29 cellular contexts compared by ENCODE assay signal in the genomic region with DNA sequence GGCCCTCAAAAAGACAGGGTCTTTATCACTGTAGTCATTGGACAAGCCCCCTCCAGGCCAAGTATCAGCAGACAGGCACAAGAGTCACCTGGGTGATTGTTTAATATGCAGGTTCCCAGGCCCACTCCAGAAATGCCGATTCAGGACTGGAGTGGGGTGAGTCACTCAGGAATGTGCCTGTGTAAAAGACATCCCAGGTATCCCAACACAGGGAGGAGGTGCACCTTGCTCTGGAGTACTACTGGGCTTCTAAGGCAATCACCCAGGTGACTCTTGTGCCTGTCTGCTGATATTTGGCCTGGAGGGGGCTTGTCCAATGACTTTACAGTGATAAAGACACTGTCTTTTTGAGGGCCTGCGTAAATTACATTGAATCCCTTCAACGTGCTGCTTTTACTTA. TPM values are rescaled to one million over a fixed set of nuclear protein-coding genes. Genes with fewer than 3 reads are reported as not detected.
DNase-seq lines count a peak whose midpoint lies in the region; ATAC-seq and TF ChIP-seq lines count a peak whose summit lies in the region.
"Had no signal": no experiment of that assay in that cellular context is flagged by ENCODE, and none has a peak within 500 bp of the region (broad histone marks: within the 10 kb centered on the region; RNA-seq: fewer than 3 reads in every experiment).

No MANE protein-coding gene starts in this region.

- no peaks in the 10 kb centered on the region for H3K9me3 ChIP-seq in endodermal cell (ENCODE audit: control insufficient read depth, low read length)

- H3K27me3 Mint-ChIP-seq in endodermal cell (ENCODE audit: insufficient read depth): no peaks in the 10 kb centered on the region
- H3K27me3 Mint-ChIP-seq in stimulated activated naive B cell treated with anti-CD40 and anti-IgM and Interleukin-4, amounts not matched to agents 10 μg/mL and 1 μg/mL and 100 μg/mL, for 72 hours: peaks cover 0 to 3% of the 10 kb centered on the region in 2 donors

- no peaks in the 10 kb centered on the region for H3K27me3 ChIP-seq in endodermal cell (ENCODE audit: control insufficient read depth, insufficient read depth, low read length, poor library complexity, severe bottlenecking)

- ATAC-seq in left colon: no peak
- no peak for ATAC-seq in GM21825 (IDR thresholded peaks at IDR 0.05; ENCODE audit: unreplicated experiment)
- no peak for ATAC-seq in stimulated activated naive B cell treated with anti-CD40 and anti-IgM and Interleukin-4, amounts not matched to agents 10 μg/mL and 1 μg/mL and 100 μg/mL, for 72 hours (replicated peaks)
- ATAC-seq: activated T-cell treated with anti-CD3 and anti-CD28 coated beads, Interleukin-2, amount 50 U/mL, for 72 hours; right cardiac atrium had no signal

- intact Hi-C loops in left colon (cut with DNase I, micrococcal nuclease): no loop called here

- TF ChIP-seq CTCF in endodermal cell (conservative IDR thresholded peaks at IDR 0.05): no peak

- WGBS in endodermal cell (ENCODE audit: insufficient coverage in 1 of 2, insufficient read length in 1 of 2), 2 experiments: 88% methylated on average over 3 of the region's 3 CpGs; no CpG with 5 or more reads in 1 of the 2 experiments

- H3K4me3 ChIP-seq in endodermal cell (ENCODE audit: low read length): no peak overlapping the region

- peaks cover 1% of the 10 kb centered on the region for H3K4me1 Mint-ChIP-seq in endodermal cell
- H3K4me1 Mint-ChIP-seq in stimulated activated naive B cell treated with anti-CD40 and anti-IgM and Interleukin-4, amounts not matched to agents 10 μg/mL and 1 μg/mL and 100 μg/mL, for 72 hours: peaks cover 22 to 37% of the 10 kb centered on the region in 2 donors

- no peak overlapping the region for H3K4me3 Mint-ChIP-seq in endodermal cell
- no peak overlapping the region for H3K4me3 Mint-ChIP-seq in stimulated activated naive B cell treated with anti-CD40 and anti-IgM and Interleukin-4, amounts not matched to agents 10 μg/mL and 1 μg/mL and 100 μg/mL, for 72 hours
- H3K4me3 Mint-ChIP-seq: activated T-cell treated with anti-CD3 and anti-CD28 coated beads, Interleukin-2, amount 50 U/mL, for 72 hours had no signal

- H3K9me3 Mint-ChIP-seq in endodermal cell: no peaks in the 10 kb centered on the region
- H3K9me3 Mint-ChIP-seq in stimulated activated naive B cell treated with anti-CD40 and anti-IgM and Interleukin-4, amounts not matched to agents 10 μg/mL and 1 μg/mL and 100 μg/mL, for 72 hours: peaks cover 0 to 3% of the 10 kb centered on the region in 2 donors

- DNase-seq in DMS53 treated with DMSO at 0.1 percent for 48 hours (lab: John Stamatoyannopoulos, UW; ENCODE audit: unreplicated experiment) (peak; percentile 2), LoVo (ENCODE audit: low spot score) (peak; percentile 6), endodermal cell (peak; percentile 45), kidney tubule cell (ENCODE audit: low spot score) (peak; percentile 61), left colon (no peak)
- DNase-seq in NK-92 treated with Interleukin-12 subunit alpha and Interleukin-12 subunit beta, amount 100 ng/mL, for 24 hours (lab: John Stamatoyannopoulos, UW): no peak
- no peak for DNase-seq in stimulated activated naive B cell treated with anti-CD40 and anti-IgM and Interleukin-4, amounts not matched to agents 10 μg/mL and 1 μg/mL and 100 μg/mL, for 72 hours
- DNase-seq: activated CD4-positive, CD25-positive, alpha-beta regulatory T cell; activated naive CD4-positive, alpha-beta T cell; activated T-cell treated with anti-CD3 and anti-CD28 coated beads, Interleukin-2, amount 50 U/mL, for 72 hours; cerebellar nuclear complex; glutamatergic neuron; Karpas-422; mesenchymal stem cell; NCI-H1694 treated with DMSO at 0.1 percent for 48 hours; NCI-H524 treated with DMSO at 0.1 percent for 48 hours; posterior cingulate gyrus; right cardiac atrium; SHP77 treated with DMSO at 0.1 percent for 48 hours; stimulated activated CD4-positive, alpha-beta T cell treated with anti-CD3 and anti-CD28 coated beads, Interleukin-12 subunit alpha, Interleukin-12 subunit beta, amount 100 ng/mL, for 4 hours; stimulated activated CD4-positive, alpha-beta T cell treated with anti-CD3 and anti-CD28 coated beads, Interleukin-4, amount 100 ng/mL, for 4 hours; stimulated activated naive CD4-positive, alpha-beta T cell; T1000 had no signal

- no peaks in the 10 kb centered on the region for H3K36me3 ChIP-seq in endodermal cell (ENCODE audit: control insufficient read depth, insufficient read depth, low read length)

- no peaks in the 10 kb centered on the region for H3K4me1 ChIP-seq in endodermal cell (ENCODE audit: control insufficient read depth, insufficient read depth, low read length)

- no peaks in the 10 kb centered on the region for H3K36me3 Mint-ChIP-seq in endodermal cell (ENCODE audit: low read depth)
- H3K36me3 Mint-ChIP-seq in stimulated activated naive B cell treated with anti-CD40 and anti-IgM and Interleukin-4, amounts not matched to agents 10 μg/mL and 1 μg/mL and 100 μg/mL, for 72 hours: no peaks in the 10 kb centered on the region

- no peak overlapping the region for H3K27ac Mint-ChIP-seq in endodermal cell
- H3K27ac Mint-ChIP-seq in stimulated activated naive B cell treated with anti-CD40 and anti-IgM and Interleukin-4, amounts not matched to agents 10 μg/mL and 1 μg/mL and 100 μg/mL, for 72 hours: no peak overlapping the region
- H3K27ac Mint-ChIP-seq: activated T-cell treated with anti-CD3 and anti-CD28 coated beads, Interleukin-2, amount 50 U/mL, for 72 hours had no signal

- H3K27ac ChIP-seq in endodermal cell (ENCODE audit: low read depth, low read length): no peak overlapping the region

- H3K9ac ChIP-seq in endodermal cell (ENCODE audit: extremely low read depth, low read length, poor library complexity, severe bottlenecking): no peak overlapping the region

RNA-seq across cellular contexts. Expression of gene ACTL7B, which starts 40.6 kb away (rescaled TPM):
- total RNA-seq in endodermal cell (not detected), left colon (not detected)
- polyA plus RNA-seq in endodermal cell (2013, experiment 1 of 2): not detected
- not detected for polyA plus RNA-seq in endodermal cell (2013, experiment 2 of 2)
- total RNA-seq: dermis microvascular lymphatic vessel endothelial cell, HT1080, right cardiac atrium, temporal lobe, urinary bladder had no signal
- polyA plus RNA-seq: CD14-positive monocyte, right cardiac atrium, urinary bladder had no signal

RNA-seq across cellular contexts. Expression of gene ACTL7A, which starts 46.9 kb away (rescaled TPM):
- total RNA-seq in endodermal cell (not detected), left colon (not detected)
- polyA plus RNA-seq in endodermal cell (2013, experiment 1 of 2): not detected
- polyA plus RNA-seq in endodermal cell (2013, experiment 2 of 2): not detected
- total RNA-seq: activated T-cell treated with anti-CD3 and anti-CD28 coated beads, Interleukin-2, amount 50 U/mL, for 72 hours; dermis microvascular lymphatic vessel endothelial cell; HT1080; right cardiac atrium; temporal lobe; urinary bladder had no signal
- polyA plus RNA-seq: CD14-positive monocyte, right cardiac atrium, urinary bladder had no signal

Comparison
In these comparisons a context has a peak if more than half of its experiments do, and no peak if none do; other contexts are left out.
1. DNase-seq: peak in DMS53 treated with DMSO at 0.1 percent for 48 hours (single experiment), LoVo (single experiment), endodermal cell (single experiment) and kidney tubule cell (single experiment); none in left colon (0 of 2), NK-92 treated with Interleukin-12 subunit alpha and Interleukin-12 subunit beta, amount 100 ng/mL, for 24 hours (single experiment) and stimulated activated naive B cell treated with anti-CD40 and anti-IgM and Interleukin-4, amounts not matched to agents 10 μg/mL and 1 μg/mL and 100 μg/mL, for 72 hours (single experiment).